8 cellular contexts compared by ENCODE assay signal in the genomic region with DNA sequence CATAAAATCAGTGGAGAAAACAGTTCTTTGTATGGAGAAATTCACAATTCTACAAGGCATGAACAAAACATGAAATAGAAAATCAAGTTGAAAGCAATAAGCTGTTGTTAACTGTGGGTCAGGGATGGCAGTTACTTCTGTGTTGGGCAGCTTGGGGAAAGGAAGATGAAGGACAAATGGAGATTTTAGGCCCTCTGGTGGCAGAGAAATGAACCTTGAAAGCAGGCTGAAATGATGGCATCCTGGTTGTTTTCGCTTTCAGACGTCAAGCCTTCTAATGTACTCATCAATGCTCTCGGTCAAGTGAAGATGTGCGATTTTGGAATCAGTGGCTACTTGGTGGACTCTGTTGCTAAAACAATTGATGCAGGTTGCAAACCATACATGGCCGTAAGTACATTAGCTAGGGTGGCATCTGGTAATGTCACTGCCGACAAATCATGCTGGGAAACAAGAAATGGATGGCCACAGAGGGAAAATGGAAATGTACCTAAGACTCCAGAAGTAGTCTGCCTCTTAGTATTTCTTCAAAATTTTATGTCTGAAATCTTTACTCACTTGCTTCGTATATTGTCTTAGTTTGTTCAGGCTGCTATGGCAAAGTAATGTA.
DNase-seq lines count a peak whose midpoint lies in the region; ATAC-seq and TF ChIP-seq lines count a peak whose summit lies in the region.

No MANE protein-coding gene starts in this region.

- H4K20me1 ChIP-seq in DND-41 (ENCODE audit: insufficient read depth, low read length) = no peaks in the 10 kb centered on the region

- H3K79me2 ChIP-seq in DND-41 (ENCODE audit: insufficient read depth, low read length) = no peaks in the 10 kb centered on the region

- H3K4me1 ChIP-seq in DND-41 (ENCODE audit: insufficient read depth, low read length) = no peaks in the 10 kb centered on the region

- DNase-seq in DND-41 (no peak), NOMO-1 treated with dmso at 0.1 percent for 144 hours (lab: John Stamatoyannopoulos, UW; ENCODE audit: unreplicated experiment) (peak; percentile 5), dermis microvascular lymphatic vessel endothelial cell (ENCODE audit: low read depth in 2 of 2) (peak; percentile 52 to 73), medulla oblongata (ENCODE audit: extremely low spot score) (peak; percentile 90), activated T-cell treated with anti-CD3 and anti-CD28 coated beads for 4 hours (no peak)

- H3K9ac ChIP-seq in DND-41 (ENCODE audit: low read depth, low read length) = no peak overlapping the region

- ATAC-seq in DND-41 (ENCODE audit: insufficient read depth, low read depth) (no peak), GM19438 (IDR thresholded peaks at IDR 0.05; ENCODE audit: low read depth, unreplicated experiment) (peak; percentile 73), HG03565 (IDR thresholded peaks at IDR 0.05; ENCODE audit: unreplicated experiment) (peak; percentile 63), HG03457 (IDR thresholded peaks at IDR 0.05; ENCODE audit: unreplicated experiment) (no peak)

- H2AFZ ChIP-seq in DND-41 (ENCODE audit: low read depth, low read length) = no peak overlapping the region

- H3K4me2 ChIP-seq in DND-41 (ENCODE audit: insufficient read depth, low read length) = no peak overlapping the region

- H3K36me3 ChIP-seq in DND-41 (ENCODE audit: insufficient read depth, low read length) = peaks cover 17% of the 10 kb centered on the region; the same call in 1 of the 2 replicates

- H3K27me3 ChIP-seq in DND-41 (ENCODE audit: insufficient read depth, low read length, poor library complexity) = no peaks in the 10 kb centered on the region

- H3K4me3 ChIP-seq in DND-41 (ENCODE audit: low read depth in 1 of 2, low read length in 2 of 2) = no peak overlapping the region

- H3K27ac ChIP-seq in DND-41 (ENCODE audit: low read length) = no peak overlapping the region

- peak; percentile 61 for TF ChIP-seq CTCF in DND-41 (IDR thresholded peaks at IDR 0.05; ENCODE audit: borderline replicate concordance, extremely low read depth, low read length, poor library complexity, severe bottlenecking)

- no peaks in the 10 kb centered on the region for H3K9me3 ChIP-seq in DND-41 (ENCODE audit: insufficient read depth, low read length, severe bottlenecking)

Comparison
In these comparisons a context has a peak if more than half of its experiments do, and no peak if none do; other contexts are left out.
1. ATAC-seq: peak in GM19438 (single experiment) and HG03565 (single experiment); none in DND-41 (single experiment) and HG03457 (single experiment).
2. DNase-seq: peak in NOMO-1 treated with dmso at 0.1 percent for 144 hours (single experiment), dermis microvascular lymphatic vessel endothelial cell (2 of 2) and medulla oblongata (single experiment); none in DND-41 (single experiment) and activated T-cell treated with anti-CD3 and anti-CD28 coated beads for 4 hours (single experiment).